In genomic region chr2:209990838-209991237, GRCh38 we compare ENCODE assay signal across 17 cellular contexts. TPM values are rescaled to one million over a fixed set of nuclear protein-coding genes. Genes with fewer than 3 reads are reported as not detected.
DNase-seq lines count a peak whose midpoint lies in the region; ATAC-seq and TF ChIP-seq lines count a peak whose summit lies in the region.
"Had no signal": no experiment of that assay in that cellular context is flagged by ENCODE, and none has a peak within 500 bp of the region (broad histone marks: within the 10 kb centered on the region; RNA-seq: fewer than 3 reads in every experiment).

No MANE protein-coding gene starts in this region.

- H3K27ac ChIP-seq in foreskin keratinocyte = no peak overlapping the region
- H3K27ac ChIP-seq: BLaER1 had no signal

- peak; percentile 47 for ATAC-seq in GM18861 (IDR thresholded peaks at IDR 0.05; ENCODE audit: unreplicated experiment)
- ATAC-seq in GM21423 (IDR thresholded peaks at IDR 0.05; ENCODE audit: unreplicated experiment) = peak; percentile 44
- ATAC-seq in HG03175 (IDR thresholded peaks at IDR 0.05; ENCODE audit: unreplicated experiment) = peak; percentile 49
- ATAC-seq in naive thymus-derived CD8-positive, alpha-beta T cell = no peak
- no peak for ATAC-seq in GM19452 (IDR thresholded peaks at IDR 0.05; ENCODE audit: unreplicated experiment)
- no peak for ATAC-seq in foreskin keratinocyte
- no peak for ATAC-seq in GM21360 (IDR thresholded peaks at IDR 0.05; ENCODE audit: unreplicated experiment)

- H3K27me3 Mint-ChIP-seq in naive thymus-derived CD8-positive, alpha-beta T cell = peaks cover 0 to 12% (median 7%) of the 10 kb centered on the region in 5 donors

- H3K36me3 Mint-ChIP-seq in naive thymus-derived CD8-positive, alpha-beta T cell = no peaks in the 10 kb centered on the region
- H3K36me3 Mint-ChIP-seq: CD14-positive monocyte; CD4-positive, alpha-beta memory T cell had no signal

- peaks cover 0 to 2% (median under 1%) of the 10 kb centered on the region in 4 donors for H3K4me1 Mint-ChIP-seq in naive thymus-derived CD8-positive, alpha-beta T cell
- H3K4me1 Mint-ChIP-seq: CD4-positive, alpha-beta memory T cell had no signal

- H3K4me3 Mint-ChIP-seq in naive thymus-derived CD8-positive, alpha-beta T cell = no peak overlapping the region
- H3K4me3 Mint-ChIP-seq: CD14-positive monocyte; CD4-positive, alpha-beta memory T cell; H9 had no signal

- no peaks in the 10 kb centered on the region for H3K4me1 ChIP-seq in foreskin keratinocyte
- H3K4me1 ChIP-seq: BLaER1 had no signal

- H3K9me3 Mint-ChIP-seq in naive thymus-derived CD8-positive, alpha-beta T cell = no peaks in the 10 kb centered on the region
- H3K9me3 Mint-ChIP-seq: CD14-positive monocyte; CD4-positive, alpha-beta memory T cell; H9 had no signal

- DNase-seq in naive thymus-derived CD8-positive, alpha-beta T cell = no peak
- DNase-seq in foreskin keratinocyte = no peak
- DNase-seq: 8988T; Calu3; CD4-positive, alpha-beta memory T cell; DMS79 treated with DMSO at 0.1 percent for 48 hours; GF-D8; H9; Kasumi-1; KG1 had no signal

- POLR2A ChIA-PET in naive thymus-derived CD8-positive, alpha-beta T cell (lab: Charles Lee) = no interaction called here

- no peaks in the 10 kb centered on the region for H3K27me3 ChIP-seq in foreskin keratinocyte
- H3K27me3 ChIP-seq: BLaER1 had no signal

- no peak overlapping the region for H3K27ac Mint-ChIP-seq in naive thymus-derived CD8-positive, alpha-beta T cell
- H3K27ac Mint-ChIP-seq: CD14-positive monocyte; CD4-positive, alpha-beta memory T cell; H9 had no signal

- TF ChIP-seq CTCF in foreskin keratinocyte (conservative IDR thresholded peaks at IDR 0.05) = no peak

RNA-seq across cellular contexts. Expression of gene RPE, which starts 11.6 kb away (rescaled TPM):
- total RNA-seq in naive thymus-derived CD8-positive, alpha-beta T cell = 10 to 100 TPM; 34.6 to 36.5 TPM
- polyA plus RNA-seq in naive thymus-derived CD8-positive, alpha-beta T cell = 10 to 100 TPM; 17.4 to 20.9 (median 17.7) TPM
- total RNA-seq in foreskin keratinocyte = 55.9 and 62.3 TPM in 2 replicates
- polyA plus RNA-seq in foreskin keratinocyte = 22.7 and 29.2 TPM in 2 replicates

Comparison
In these comparisons a context has a peak if more than half of its experiments do, and no peak if none do; other contexts are left out.
1. ATAC-seq: peak in GM18861 (single experiment), GM21423 (single experiment) and HG03175 (single experiment); none in naive thymus-derived CD8-positive, alpha-beta T cell (0 of 2), GM19452 (single experiment), foreskin keratinocyte (single experiment) and GM21360 (single experiment).